In genomic region chr6:111661541-111662041, GRCh38 we compare ENCODE assay signal across 10 cellular contexts. TPM values are rescaled to one million over a fixed set of nuclear protein-coding genes. Genes with fewer than 3 reads are reported as not detected.
DNase-seq lines count a peak whose midpoint lies in the region; ATAC-seq, FAIRE-seq and TF ChIP-seq lines count a peak whose summit lies in the region.
"Had no signal": no experiment of that assay in that cellular context is flagged by ENCODE, and none has a peak within 500 bp of the region (broad histone marks: within the 10 kb centered on the region; RNA-seq: fewer than 3 reads in every experiment).

No MANE protein-coding gene starts in this region.

- no peak for FAIRE-seq in pancreas (lab: Jason Lieb, UNC)

- peaks cover 3% of the 10 kb centered on the region for H3K36me3 Mint-ChIP-seq in GM23338 (ENCODE audit: low read depth)

- H3K27me3 ChIP-seq in GM23338 (ENCODE audit: insufficient read depth) (no peaks in the 10 kb centered on the region), pancreas (no peaks in the 10 kb centered on the region), foreskin keratinocyte (no peaks in the 10 kb centered on the region)

- H3K9me3 ChIP-seq in pancreas = no peaks in the 10 kb centered on the region

- intact Hi-C loops in pancreas (cut with DNase I) = no loop called here

- ATAC-seq in GM23338 (peak; percentile 60), esophagus mucosa (peak; percentile 51), pancreas (peak; percentile 63 to 83 (median 78)), foreskin keratinocyte (no peak)

- DNase-seq in GM23338 (ENCODE audit: low spot score) (peak; percentile 80), NCI-H2171 treated with DMSO at 0.1 percent for 48 hours (lab: John Stamatoyannopoulos, UW) (peak; percentile 91), pancreas (peak in 3 of 6 donors; percentile 21 to 42 (median 23)), foreskin keratinocyte (no peak), NAMALWA (ENCODE audit: low spot score) (no peak), HK-2 (ENCODE audit: unreplicated experiment) (no peak)
- DNase-seq in activated CD4-positive, CD25-positive, alpha-beta regulatory T cell treated with anti-CD3 and anti-CD28 coated beads, Interleukin-2, amount 50 U/mL, for 72 hours = no peak
- DNase-seq: DMS53; NK-92 treated with Interleukin-12 subunit alpha and Interleukin-12 subunit beta, amount 100 ng/mL, for 24 hours had no signal

- H3K79me2 ChIP-seq in GM23338 (replicated peaks; ENCODE audit: insufficient read depth) = no peaks in the 10 kb centered on the region

- H3K36me3 ChIP-seq in GM23338 (ENCODE audit: insufficient read depth) = no peaks in the 10 kb centered on the region
- no peaks in the 10 kb centered on the region for H3K36me3 ChIP-seq in pancreas

- H3K27ac ChIP-seq in GM23338 (ENCODE audit: low read depth) = peak overlapping the region; percentile 48
- no peak overlapping the region for H3K27ac ChIP-seq in pancreas
- H3K27ac ChIP-seq in foreskin keratinocyte = no peak overlapping the region

- peaks cover 13% of the 10 kb centered on the region for H3K27me3 Mint-ChIP-seq in GM23338 (ENCODE audit: insufficient read depth, low read depth, poor library complexity)

- no peaks in the 10 kb centered on the region for H4K20me1 ChIP-seq in GM23338 (replicated peaks; ENCODE audit: insufficient read depth)

- peak overlapping the region; percentile 73 for H3K27ac Mint-ChIP-seq in GM23338

- peaks cover 50% of the 10 kb centered on the region for H3K4me1 Mint-ChIP-seq in GM23338

- H3K9me3 Mint-ChIP-seq in GM23338 = no peaks in the 10 kb centered on the region; the same call in 2 of the 3 replicates

- H3K9me2 ChIP-seq in GM23338 (ENCODE audit: insufficient read depth) = no peaks in the 10 kb centered on the region

- peak overlapping the region; percentile 38 for H3K4me3 ChIP-seq in GM23338
- peak overlapping the region in 1 of 4 donors; percentile 3 for H3K4me3 ChIP-seq in pancreas

- 39 to 42% methylated on average over 18 of the region's 18 CpGs for WGBS in pancreas, 2 donors

- H3K4me1 ChIP-seq in GM23338 (ENCODE audit: insufficient read depth) = peaks cover 44% of the 10 kb centered on the region
- no peaks in the 10 kb centered on the region for H3K4me1 ChIP-seq in pancreas
- H3K4me1 ChIP-seq in foreskin keratinocyte = peaks cover 6% of the 10 kb centered on the region

- H3F3A ChIP-seq in GM23338 (replicated peaks; ENCODE audit: low read depth) = peaks cover 17% of the 10 kb centered on the region

- H3K4me3 Mint-ChIP-seq in GM23338 = peak overlapping the region; percentile 64

- no peak overlapping the region for H2AFZ ChIP-seq in GM23338

- TF ChIP-seq CTCF in GM23338 (conservative IDR thresholded peaks at IDR 0.05; ENCODE audit: low read depth in 2 of 2) = no peak
- TF ChIP-seq CTCF in pancreas (IDR thresholded peaks at IDR 0.05) = no peak
- no peak for TF ChIP-seq CTCF in foreskin keratinocyte (conservative IDR thresholded peaks at IDR 0.05)

- peak overlapping the region; percentile 70 for H3K4me2 ChIP-seq in GM23338

TF ChIP-seq in GM23338, 12 proteins besides CTCF, POLR2A, EP300 and RAD21 (continues in another document):
- TF ChIP-seq ZNF331 (CRISPR knock-in tag; IDR thresholded peaks at IDR 0.05; ENCODE audit: low read depth) (no peak), STAT1 (IDR thresholded peaks at IDR 0.05; ENCODE audit: unreplicated experiment) (no peak), EZH2phosphoT487 (IDR thresholded peaks at IDR 0.05; ENCODE audit: unreplicated experiment) (no peak), ZNF114 (CRISPR knock-in tag; IDR thresholded peaks at IDR 0.05) (no peak), ETS1 (IDR thresholded peaks at IDR 0.05) (no peak), CREB1 (CRISPR knock-in tag; IDR thresholded peaks at IDR 0.05; ENCODE audit: low read depth) (no peak), EZH2 (IDR thresholded peaks at IDR 0.05; ENCODE audit: low read depth, unreplicated experiment) (no peak), JUNB (IDR thresholded peaks at IDR 0.05; ENCODE audit: unreplicated experiment) (no peak), REST (IDR thresholded peaks at IDR 0.05; ENCODE audit: unreplicated experiment) (no peak), NANOG (IDR thresholded peaks at IDR 0.05; ENCODE audit: borderline replicate concordance) (no peak)

RNA-seq across cellular contexts. Expression of gene TRAF3IP2, which starts 55.9 kb away (rescaled TPM):
- 29.5 and 34.0 TPM in 2 replicates for total RNA-seq in GM23338 (2014; rRNA removed; shearing (Covaris generic))
- 22.2 and 23.8 TPM in 2 replicates for polyA plus RNA-seq in GM23338 (2016; fragmentation: Nextera tagmentation; extraction: Ambion mirVana)
- total RNA-seq in esophagus mucosa = 68.5 TPM
- 10 to 100 TPM; 19.9 to 25.9 (median 22.0) TPM for total RNA-seq in pancreas
- 10 to 100 TPM; 18.5 to 30.3 TPM for polyA plus RNA-seq in pancreas
- 85.1 and 98.9 TPM in 2 replicates for total RNA-seq in foreskin keratinocyte
- polyA plus RNA-seq in foreskin keratinocyte = 73.2 and 77.9 TPM in 2 replicates

Comparison
In these comparisons a context has a peak if more than half of its experiments do, and no peak if none do; other contexts are left out.
1. DNase-seq: peak in GM23338 (single experiment) and NCI-H2171 treated with DMSO at 0.1 percent for 48 hours (single experiment); none in activated CD4-positive, CD25-positive, alpha-beta regulatory T cell treated with anti-CD3 and anti-CD28 coated beads, Interleukin-2, amount 50 U/mL, for 72 hours (single experiment), foreskin keratinocyte (0 of 2), NAMALWA (single experiment) and HK-2 (single experiment).